13 cellular contexts compared by ENCODE assay signal in the genomic region with DNA sequence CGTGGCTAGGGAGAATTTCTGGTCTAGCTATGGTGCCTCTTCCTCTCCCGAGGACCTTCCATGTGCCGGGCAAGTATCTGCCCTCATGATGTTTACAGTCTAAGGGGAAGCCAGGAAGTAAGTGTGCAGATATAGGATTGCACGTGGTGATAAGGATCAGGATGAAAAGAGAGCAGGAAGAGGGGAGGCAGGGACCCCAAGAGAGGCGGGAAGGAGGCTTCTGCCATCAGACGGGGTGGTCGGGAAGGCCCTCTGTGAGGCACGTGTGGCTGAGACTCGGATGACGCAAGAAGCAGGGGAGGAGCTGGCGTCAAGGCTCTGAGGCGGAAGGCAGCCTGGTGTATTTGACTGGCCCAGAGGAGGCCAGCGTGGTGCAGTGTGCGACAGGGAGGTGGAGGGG. TPM values are rescaled to one million over a fixed set of nuclear protein-coding genes. Genes with fewer than 3 reads are reported as not detected.
DNase-seq lines count a peak whose midpoint lies in the region; ATAC-seq and TF ChIP-seq lines count a peak whose summit lies in the region.
"Had no signal": no experiment of that assay in that cellular context is flagged by ENCODE, and none has a peak within 500 bp of the region (broad histone marks: within the 10 kb centered on the region; RNA-seq: fewer than 3 reads in every experiment).

No MANE protein-coding gene starts in this region.

- H3K27ac ChIP-seq in neural progenitor cell = no peak overlapping the region
- H3K27ac ChIP-seq: cardiac muscle cell, hepatocyte, parathyroid adenoma, VCaP had no signal

- no peaks in the 10 kb centered on the region for H4K20me1 ChIP-seq in Loucy (ENCODE audit: insufficient read depth, low read length, poor library complexity, severe bottlenecking)
- H4K20me1 ChIP-seq in neural progenitor cell (ENCODE audit: low read depth) = no peaks in the 10 kb centered on the region

- H3K4me1 ChIP-seq in Loucy (ENCODE audit: insufficient read depth, low read length, poor library complexity, severe bottlenecking) = peaks cover 64% of the 10 kb centered on the region
- H3K4me1 ChIP-seq in neural progenitor cell = peaks cover 26% of the 10 kb centered on the region
- H3K4me1 ChIP-seq: parathyroid adenoma had no signal

- no peaks in the 10 kb centered on the region for H3K9me2 ChIP-seq in Loucy (replicated peaks; ENCODE audit: low read depth, low read length)

- CTCF ChIA-PET in activated CD4-positive, alpha-beta T cell treated with anti-CD3 and anti-CD28 coated beads for 36 hours (lab: Charles Lee) = interaction anchor here (0.6 to 2.6 kb wide), 3 partner anchors 18 to 1092 kb away, joined by 4 to 12 read pairs (median 5); no protein-coding TSS in a partner anchor

- H2AFZ ChIP-seq in Loucy (ENCODE audit: low read length) (no peak overlapping the region), neural progenitor cell (replicated peaks) (no peak overlapping the region)
- H2AFZ ChIP-seq: hepatocyte, parathyroid adenoma had no signal

- H3K27me3 ChIP-seq in Loucy (ENCODE audit: insufficient read depth, low read length, poor library complexity, severe bottlenecking) (no peaks in the 10 kb centered on the region), neural progenitor cell (peaks cover 62% of the 10 kb centered on the region)

- no peaks in the 10 kb centered on the region for H3K36me3 Mint-ChIP-seq in activated CD4-positive, alpha-beta T cell treated with anti-CD3 and anti-CD28 coated beads for 36 hours (ENCODE audit: low read depth)
- no peaks in the 10 kb centered on the region for H3K36me3 Mint-ChIP-seq in brain
- H3K36me3 Mint-ChIP-seq in neural progenitor cell = no peaks in the 10 kb centered on the region

- no peaks in the 10 kb centered on the region for H3K9me3 Mint-ChIP-seq in activated CD4-positive, alpha-beta T cell treated with anti-CD3 and anti-CD28 coated beads for 36 hours (ENCODE audit: low read depth)
- H3K9me3 Mint-ChIP-seq in brain = peaks cover 0 to 6% (median 0%) of the 10 kb centered on the region in 5 experiments
- H3K9me3 Mint-ChIP-seq in neural progenitor cell = no peaks in the 10 kb centered on the region

- no peak for ATAC-seq in activated CD4-positive, alpha-beta T cell treated with anti-CD3 and anti-CD28 coated beads for 36 hours
- ATAC-seq in HG03025 (IDR thresholded peaks at IDR 0.05; ENCODE audit: low FRiP score, unreplicated experiment) = no peak
- no peak for ATAC-seq in GM18520 (IDR thresholded peaks at IDR 0.05; ENCODE audit: unreplicated experiment)

- peaks cover 43% of the 10 kb centered on the region for H3K79me2 ChIP-seq in Loucy (ENCODE audit: insufficient read depth, low read length)
- no peaks in the 10 kb centered on the region for H3K79me2 ChIP-seq in neural progenitor cell (ENCODE audit: low read depth)
- H3K79me2 ChIP-seq: hepatocyte, parathyroid adenoma had no signal

- H3K9ac ChIP-seq in Loucy (ENCODE audit: low read depth, low read length, poor library complexity, severe bottlenecking) (no peak overlapping the region), neural progenitor cell (no peak overlapping the region)
- H3K9ac ChIP-seq: parathyroid adenoma had no signal

- H3F3A ChIP-seq in Loucy (ENCODE audit: low read depth) (no peaks in the 10 kb centered on the region; the same call in 1 of the 2 replicates), neural progenitor cell (ENCODE audit: low read depth) (peaks cover 9% of the 10 kb centered on the region)

- intact Hi-C loops in activated CD4-positive, alpha-beta T cell treated with anti-CD3 and anti-CD28 coated beads for 36 hours (cut with DNase I, micrococcal nuclease) = loop anchor here in 1 of 2 experiments (1.0 to 5.0 kb wide), 4 partner anchors 63 to 1358 kb away; no protein-coding TSS in a partner anchor

- no peak for TF ChIP-seq CTCF in Loucy (conservative IDR thresholded peaks at IDR 0.05; ENCODE audit: low read length)
- TF ChIP-seq CTCF in brain (conservative IDR thresholded peaks at IDR 0.05) = no peak
- no peak for TF ChIP-seq CTCF in neural progenitor cell (IDR thresholded peaks at IDR 0.05)

- H3K36me3 ChIP-seq in Loucy (ENCODE audit: insufficient read depth, low read length) = no peaks in the 10 kb centered on the region
- no peaks in the 10 kb centered on the region for H3K36me3 ChIP-seq in neural progenitor cell
- H3K36me3 ChIP-seq: cardiac muscle cell had no signal

- no peak overlapping the region for H3K27ac Mint-ChIP-seq in activated CD4-positive, alpha-beta T cell treated with anti-CD3 and anti-CD28 coated beads for 36 hours
- H3K27ac Mint-ChIP-seq in brain (peak overlapping the region in 4 of 5 experiments; percentile 21 to 58 (median 37)), neural progenitor cell (no peak overlapping the region)

- H3K9me3 ChIP-seq in Loucy (ENCODE audit: insufficient read depth, low read depth, low read length) (no peaks in the 10 kb centered on the region), neural progenitor cell (ENCODE audit: low read depth) (no peaks in the 10 kb centered on the region)

- peaks cover 29% of the 10 kb centered on the region for H3K4me1 Mint-ChIP-seq in activated CD4-positive, alpha-beta T cell treated with anti-CD3 and anti-CD28 coated beads for 36 hours
- H3K4me1 Mint-ChIP-seq in brain (peaks cover 83% of the 10 kb centered on the region), neural progenitor cell (peaks cover 64% of the 10 kb centered on the region)

- peaks cover 21% of the 10 kb centered on the region for H3K27me3 Mint-ChIP-seq in activated CD4-positive, alpha-beta T cell treated with anti-CD3 and anti-CD28 coated beads for 36 hours
- peaks cover 18% of the 10 kb centered on the region for H3K27me3 Mint-ChIP-seq in brain
- H3K27me3 Mint-ChIP-seq in neural progenitor cell (ENCODE audit: insufficient read depth, low read depth) = peaks cover 35% of the 10 kb centered on the region

- POLR2A ChIA-PET in activated CD4-positive, alpha-beta T cell treated with anti-CD3 and anti-CD28 coated beads for 36 hours (lab: Charles Lee) = no interaction called here

- H3K4me2 ChIP-seq in Loucy (ENCODE audit: low read depth, low read length, poor library complexity, severe bottlenecking) = peak overlapping the region; percentile 91
- no peak overlapping the region for H3K4me2 ChIP-seq in neural progenitor cell

- peak overlapping the region; percentile 30 for H3K4me3 Mint-ChIP-seq in activated CD4-positive, alpha-beta T cell treated with anti-CD3 and anti-CD28 coated beads for 36 hours
- H3K4me3 Mint-ChIP-seq in brain (peak overlapping the region; percentile 56 to 93 (median 71)), neural progenitor cell (peak overlapping the region; percentile 77)

- no peak for DNase-seq in activated CD4-positive, alpha-beta T cell treated with anti-CD3 and anti-CD28 coated beads for 36 hours
- no peak for DNase-seq in activated CD4-positive, alpha-beta T cell treated with anti-CD3 and anti-CD28 coated beads, Interleukin-2, amount 50 U/mL, for 48 hours
- DNase-seq in neural progenitor cell (ENCODE audit: low spot score) (no peak), activated gamma-delta T cell treated with Interleukin-2 at 50 U/mL for 16 hours (no peak)
- DNase-seq: ACHN had no signal

- H3K4me3 ChIP-seq in Loucy (ENCODE audit: low read length, poor library complexity, severe bottlenecking) (peak overlapping the region; percentile 70), neural progenitor cell (no peak overlapping the region)
- H3K4me3 ChIP-seq: cardiac muscle cell, hepatocyte had no signal

RNA-seq across cellular contexts. Expression of a gene that starts 0.7 kb away (rescaled TPM):
- total RNA-seq in activated CD4-positive, alpha-beta T cell treated with anti-CD3 and anti-CD28 coated beads for 36 hours = 10 to 100 TPM; 36.8 to 40.4 TPM
- polyA plus RNA-seq in brain (ENCODE audit: insufficient read depth, low read depth, low replicate concordance) = 34.7 TPM
- total RNA-seq in neural progenitor cell (ENCODE audit: low replicate concordance) = 8.9 and 19.7 TPM in 2 replicates

Comparison
In these comparisons a context has a peak if more than half of its experiments do, and no peak if none do; other contexts are left out.
1. H3K27ac Mint-ChIP-seq: peak in brain (4 of 5); none in activated CD4-positive, alpha-beta T cell treated with anti-CD3 and anti-CD28 coated beads for 36 hours (single experiment) and neural progenitor cell (single experiment).
2. Peak in every context shown above with its lines, with median percentiles within 50 percentile points of each other: H3K4me3 Mint-ChIP-seq.